Comparison of ENCODE assay signal across 1 cellular context in the genomic region with DNA sequence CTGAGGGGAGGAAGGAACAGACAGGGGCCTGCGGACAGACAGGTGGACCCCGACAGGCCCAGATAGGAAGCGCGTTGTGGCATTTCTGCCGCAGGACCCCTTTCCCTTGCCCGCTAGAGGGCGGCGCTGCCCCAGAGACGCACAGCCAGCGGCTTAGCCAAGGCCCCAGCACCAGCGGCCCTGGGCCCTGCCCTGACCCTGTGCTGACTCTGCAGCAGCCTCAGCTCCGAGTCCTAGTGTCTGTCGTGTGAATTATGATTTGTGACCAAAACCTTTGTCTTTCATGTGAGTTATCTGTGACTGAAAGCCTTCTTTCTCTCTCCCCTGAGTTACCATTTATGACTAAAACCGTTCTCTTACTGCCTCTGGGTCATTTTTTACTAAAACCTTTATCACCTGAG.
TF ChIP-seq lines count a peak whose summit lies in the region.

No MANE protein-coding gene starts in this region.

TF ChIP-seq in HepG2, 621 proteins besides CTCF, POLR2A, EP300 and RAD21 (continued from another document and continues in another):
- TF ChIP-seq TFDP2 (CRISPR knock-in tag; IDR thresholded peaks at IDR 0.05): no peak
- no peak for TF ChIP-seq FOXA1 (IDR thresholded peaks at IDR 0.05)
- TF ChIP-seq FOXA1 (CRISPR knock-in tag; IDR thresholded peaks at IDR 0.05): no peak
- TF ChIP-seq ZBTB21 (CRISPR knock-in tag; IDR thresholded peaks at IDR 0.05): no peak
- no peak for TF ChIP-seq ZNF431 (CRISPR knock-in tag; IDR thresholded peaks at IDR 0.05; ENCODE audit: borderline replicate concordance, low read depth)
- no peak for TF ChIP-seq KDM5B (CRISPR knock-in tag; IDR thresholded peaks at IDR 0.05; ENCODE audit: borderline replicate concordance)
- TF ChIP-seq TRIM24 (CRISPR knock-in tag; IDR thresholded peaks at IDR 0.05): no peak
- no peak for TF ChIP-seq ZNF260 (CRISPR knock-in tag; IDR thresholded peaks at IDR 0.05; ENCODE audit: borderline replicate concordance, low read depth)
- no peak for TF ChIP-seq GZF1 (CRISPR knock-in tag; IDR thresholded peaks at IDR 0.05)
- TF ChIP-seq ATAD3A (CRISPR knock-in tag; IDR thresholded peaks at IDR 0.05): no peak
- TF ChIP-seq, protein P1, sequence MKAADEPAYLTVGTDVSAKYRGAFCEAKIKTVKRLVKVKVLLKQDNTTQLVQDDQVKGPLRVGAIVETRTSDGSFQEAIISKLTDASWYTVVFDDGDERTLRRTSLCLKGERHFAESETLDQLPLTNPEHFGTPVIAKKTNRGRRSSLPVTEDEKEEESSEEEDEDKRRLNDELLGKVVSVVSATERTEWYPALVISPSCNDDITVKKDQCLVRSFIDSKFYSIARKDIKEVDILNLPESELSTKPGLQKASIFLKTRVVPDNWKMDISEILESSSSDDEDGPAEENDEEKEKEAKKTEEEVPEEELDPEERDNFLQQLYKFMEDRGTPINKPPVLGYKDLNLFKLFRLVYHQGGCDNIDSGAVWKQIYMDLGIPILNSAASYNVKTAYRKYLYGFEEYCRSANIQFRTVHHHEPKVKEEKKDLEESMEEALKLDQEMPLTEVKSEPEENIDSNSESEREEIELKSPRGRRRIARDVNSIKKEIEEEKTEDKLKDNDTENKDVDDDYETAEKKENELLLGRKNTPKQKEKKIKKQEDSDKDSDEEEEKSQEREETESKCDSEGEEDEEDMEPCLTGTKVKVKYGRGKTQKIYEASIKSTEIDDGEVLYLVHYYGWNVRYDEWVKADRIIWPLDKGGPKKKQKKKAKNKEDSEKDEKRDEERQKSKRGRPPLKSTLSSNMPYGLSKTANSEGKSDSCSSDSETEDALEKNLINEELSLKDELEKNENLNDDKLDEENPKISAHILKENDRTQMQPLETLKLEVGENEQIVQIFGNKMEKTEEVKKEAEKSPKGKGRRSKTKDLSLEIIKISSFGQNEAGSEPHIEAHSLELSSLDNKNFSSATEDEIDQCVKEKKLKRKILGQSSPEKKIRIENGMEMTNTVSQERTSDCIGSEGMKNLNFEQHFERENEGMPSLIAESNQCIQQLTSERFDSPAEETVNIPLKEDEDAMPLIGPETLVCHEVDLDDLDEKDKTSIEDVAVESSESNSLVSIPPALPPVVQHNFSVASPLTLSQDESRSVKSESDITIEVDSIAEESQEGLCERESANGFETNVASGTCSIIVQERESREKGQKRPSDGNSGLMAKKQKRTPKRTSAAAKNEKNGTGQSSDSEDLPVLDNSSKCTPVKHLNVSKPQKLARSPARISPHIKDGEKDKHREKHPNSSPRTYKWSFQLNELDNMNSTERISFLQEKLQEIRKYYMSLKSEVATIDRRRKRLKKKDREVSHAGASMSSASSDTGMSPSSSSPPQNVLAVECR (CRISPR knock-in tag; IDR thresholded peaks at IDR 0.05; ENCODE audit: borderline replicate concordance): no peak; the same call in 1 of the 2 replicates
- TF ChIP-seq MYNN (CRISPR knock-in tag; IDR thresholded peaks at IDR 0.05; ENCODE audit: low read depth): no peak
- no peak for TF ChIP-seq NFYB (CRISPR knock-in tag; IDR thresholded peaks at IDR 0.05)
- no peak for TF ChIP-seq ZNF577 (CRISPR knock-in tag; IDR thresholded peaks at IDR 0.05; ENCODE audit: borderline replicate concordance, low read depth)
- no peak for TF ChIP-seq EEA1 (CRISPR knock-in tag; IDR thresholded peaks at IDR 0.05; ENCODE audit: borderline replicate concordance)
- TF ChIP-seq ETV6 (CRISPR knock-in tag; conservative IDR thresholded peaks at IDR 0.05): no peak
- TF ChIP-seq RXRB (CRISPR knock-in tag; IDR thresholded peaks at IDR 0.05; ENCODE audit: borderline replicate concordance): peak; percentile 38; the same call in 1 of the 2 replicates
- TF ChIP-seq ZNF136 (CRISPR knock-in tag; IDR thresholded peaks at IDR 0.05; ENCODE audit: low read depth): no peak
- no peak for TF ChIP-seq RNF2 (conservative IDR thresholded peaks at IDR 0.05; ENCODE audit: low read depth)
- TF ChIP-seq ZBTB37 (CRISPR knock-in tag; IDR thresholded peaks at IDR 0.05): no peak
- TF ChIP-seq ZNF678 (CRISPR knock-in tag; IDR thresholded peaks at IDR 0.05): no peak
- no peak for TF ChIP-seq PHF5A (CRISPR knock-in tag; IDR thresholded peaks at IDR 0.05; ENCODE audit: low read depth, unreplicated experiment)
- TF ChIP-seq, protein P2, sequence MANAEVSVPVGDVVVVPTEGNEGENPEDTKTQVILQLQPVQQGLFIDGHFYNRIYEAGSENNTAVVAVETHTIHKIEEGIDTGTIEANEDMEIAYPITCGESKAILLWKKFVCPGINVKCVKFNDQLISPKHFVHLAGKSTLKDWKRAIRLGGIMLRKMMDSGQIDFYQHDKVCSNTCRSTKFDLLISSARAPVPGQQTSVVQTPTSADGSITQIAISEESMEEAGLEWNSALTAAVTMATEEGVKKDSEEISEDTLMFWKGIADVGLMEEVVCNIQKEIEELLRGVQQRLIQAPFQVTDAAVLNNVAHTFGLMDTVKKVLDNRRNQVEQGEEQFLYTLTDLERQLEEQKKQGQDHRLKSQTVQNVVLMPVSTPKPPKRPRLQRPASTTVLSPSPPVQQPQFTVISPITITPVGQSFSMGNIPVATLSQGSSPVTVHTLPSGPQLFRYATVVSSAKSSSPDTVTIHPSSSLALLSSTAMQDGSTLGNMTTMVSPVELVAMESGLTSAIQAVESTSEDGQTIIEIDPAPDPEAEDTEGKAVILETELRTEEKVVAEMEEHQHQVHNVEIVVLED (CRISPR knock-in tag; IDR thresholded peaks at IDR 0.05; ENCODE audit: borderline replicate concordance): no peak
- no peak for TF ChIP-seq SP5 (CRISPR knock-in tag; IDR thresholded peaks at IDR 0.05; ENCODE audit: borderline replicate concordance, low read depth)
- no peak for TF ChIP-seq ZBTB40 (IDR thresholded peaks at IDR 0.05)
- TF ChIP-seq ZBTB40 (CRISPR knock-in tag; IDR thresholded peaks at IDR 0.05): no peak
- TF ChIP-seq JDP2 (CRISPR knock-in tag; IDR thresholded peaks at IDR 0.05; ENCODE audit: borderline replicate concordance): no peak
- no peak for TF ChIP-seq ZNF264 (CRISPR knock-in tag; IDR thresholded peaks at IDR 0.05)
- peak; percentile 39; the same call in 1 of the 2 replicates for TF ChIP-seq BCL6 (CRISPR knock-in tag; IDR thresholded peaks at IDR 0.05)
- no peak for TF ChIP-seq TBX3 (IDR thresholded peaks at IDR 0.05; ENCODE audit: borderline replicate concordance)
- TF ChIP-seq CAMTA2 (CRISPR knock-in tag; IDR thresholded peaks at IDR 0.05; ENCODE audit: borderline replicate concordance): no peak
- no peak for TF ChIP-seq CHD4 (IDR thresholded peaks at IDR 0.05; ENCODE audit: borderline replicate concordance, low read length)
- no peak for TF ChIP-seq ZNF605 (CRISPR knock-in tag; IDR thresholded peaks at IDR 0.05)
- TF ChIP-seq, protein P3, sequence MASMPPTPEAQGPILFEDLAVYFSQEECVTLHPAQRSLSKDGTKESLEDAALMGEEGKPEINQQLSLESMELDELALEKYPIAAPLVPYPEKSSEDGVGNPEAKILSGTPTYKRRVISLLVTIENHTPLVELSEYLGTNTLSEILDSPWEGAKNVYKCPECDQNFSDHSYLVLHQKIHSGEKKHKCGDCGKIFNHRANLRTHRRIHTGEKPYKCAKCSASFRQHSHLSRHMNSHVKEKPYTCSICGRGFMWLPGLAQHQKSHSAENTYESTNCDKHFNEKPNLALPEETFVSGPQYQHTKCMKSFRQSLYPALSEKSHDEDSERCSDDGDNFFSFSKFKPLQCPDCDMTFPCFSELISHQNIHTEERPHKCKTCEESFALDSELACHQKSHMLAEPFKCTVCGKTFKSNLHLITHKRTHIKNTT (CRISPR knock-in tag; IDR thresholded peaks at IDR 0.05): no peak
- TF ChIP-seq ATF5 (CRISPR knock-in tag; IDR thresholded peaks at IDR 0.05; ENCODE audit: low read depth): no peak
- TF ChIP-seq ZNF781 (CRISPR knock-in tag; IDR thresholded peaks at IDR 0.05; ENCODE audit: borderline replicate concordance, not compliant biosample characterization): no peak
- no peak; the same call in 1 of the 2 replicates for TF ChIP-seq YEATS2 (CRISPR knock-in tag; IDR thresholded peaks at IDR 0.05; ENCODE audit: borderline replicate concordance)
- TF ChIP-seq ZNF451 (CRISPR knock-in tag; IDR thresholded peaks at IDR 0.05): no peak
- TF ChIP-seq MAFF (IDR thresholded peaks at IDR 0.05; ENCODE audit: low read depth, low read length): peak; percentile 50; the same call in 1 of the 2 replicates
- TF ChIP-seq KDM6A (CRISPR knock-in tag; IDR thresholded peaks at IDR 0.05; ENCODE audit: low read depth): no peak
